8 cellular contexts compared by ENCODE assay signal in the genomic region with DNA sequence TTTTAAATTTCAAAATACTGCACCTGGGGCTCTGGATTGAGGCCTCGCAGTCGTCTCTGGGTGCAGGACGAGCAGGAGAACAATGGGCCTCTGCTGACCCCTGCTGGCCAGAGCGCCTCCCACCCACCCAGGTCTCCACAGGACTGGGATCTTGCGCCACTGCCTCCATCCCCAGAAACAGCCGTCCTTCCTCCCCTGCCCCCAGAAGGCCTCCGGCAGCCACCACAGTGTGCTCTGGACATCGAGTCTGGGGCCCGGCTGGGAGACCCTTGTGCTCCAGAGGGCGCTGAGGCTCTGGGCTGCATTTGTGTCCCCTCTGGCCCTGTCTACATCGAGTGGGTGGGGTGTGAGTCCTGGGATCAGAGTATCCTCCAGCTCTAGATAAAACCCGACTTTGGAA. TPM values are rescaled to one million over a fixed set of nuclear protein-coding genes. Genes with fewer than 3 reads are reported as not detected.
DNase-seq lines count a peak whose midpoint lies in the region; ATAC-seq and TF ChIP-seq lines count a peak whose summit lies in the region.

No MANE protein-coding gene starts in this region.

- H3K36me3 ChIP-seq in MG63 (no peaks in the 10 kb centered on the region), heart right ventricle (no peaks in the 10 kb centered on the region), psoas muscle (ENCODE audit: insufficient read depth in 1 of 2, low read depth in 1 of 2) (no peaks in the 10 kb centered on the region), vagina (no peaks in the 10 kb centered on the region)

- ATAC-seq in activated naive CD8-positive, alpha-beta T cell treated with anti-CD3 and anti-CD28 coated beads, Interleukin-2, amount 10 ng/mL, durations not matched to agents 7 days and 5 days (ENCODE audit: low read depth), result peak; percentile 92
- ATAC-seq in heart right ventricle (peak; percentile 89 to 96 (median 93)), psoas muscle (peak; percentile 94 to 98 (median 96)), GM18858 (IDR thresholded peaks at IDR 0.05; ENCODE audit: unreplicated experiment) (no peak)

- 12 to 13% methylated on average over 12 of the region's 12 CpGs for WGBS in heart right ventricle, 2 donors
- WGBS in psoas muscle, 3 donors, result 15 to 18% (median 15%) methylated on average over 12 of the region's 12 CpGs

- no peak overlapping the region for H3K27ac ChIP-seq in heart right ventricle
- H3K27ac ChIP-seq in psoas muscle, result no peak overlapping the region
- no peak overlapping the region for H3K27ac ChIP-seq in vagina

- intact Hi-C loops in heart right ventricle (cut with DNase I) (loop anchor here (1.0 to 5.0 kb wide), 15 partner anchors 44 to 284 kb away; a partner anchor contains a TSS), psoas muscle (cut with DNase I) (loop anchor here (1.0 to 10.0 kb wide), 7 partner anchors 64 to 284 kb away; no protein-coding TSS in a partner anchor), vagina (cut with DNase I) (loop anchor here (5.0 kb wide), 2 partner anchors 129 to 279 kb away; no protein-coding TSS in a partner anchor)

- TF ChIP-seq CTCF in GM12873 (IDR thresholded peaks at IDR 0.05; ENCODE audit: insufficient read depth, low read depth, low read length, missing control alignments) (peak; percentile 90), heart right ventricle (IDR thresholded peaks at IDR 0.05) (peak; percentile 82 to 94 (median 91)), psoas muscle (IDR thresholded peaks at IDR 0.05) (peak; percentile 91), vagina (IDR thresholded peaks at IDR 0.05) (peak; percentile 73 to 98 (median 83))

- H3K27me3 ChIP-seq in MG63 (no peaks in the 10 kb centered on the region), heart right ventricle (no peaks in the 10 kb centered on the region), psoas muscle (ENCODE audit: insufficient read depth in 3 of 3, low read length in 2 of 3) (no peaks in the 10 kb centered on the region), vagina (no peaks in the 10 kb centered on the region)

- H3K27me3 Mint-ChIP-seq in activated naive CD8-positive, alpha-beta T cell treated with anti-CD3 and anti-CD28 coated beads, Interleukin-2, amount 10 ng/mL, durations not matched to agents 7 days and 5 days, result peaks cover 2% of the 10 kb centered on the region

- H3K4me1 Mint-ChIP-seq in activated naive CD8-positive, alpha-beta T cell treated with anti-CD3 and anti-CD28 coated beads, Interleukin-2, amount 10 ng/mL, durations not matched to agents 7 days and 5 days, result peaks cover 4% of the 10 kb centered on the region

- POLR2A ChIA-PET in activated naive CD8-positive, alpha-beta T cell treated with anti-CD3 and anti-CD28 coated beads, Interleukin-2, amount 10 ng/mL, durations not matched to agents 7 days and 5 days (lab: Charles Lee), result no interaction called here

- no peak for TF ChIP-seq POLR2A in vagina (IDR thresholded peaks at IDR 0.05)

- no peaks in the 10 kb centered on the region for H3K9me3 ChIP-seq in MG63
- no peaks in the 10 kb centered on the region for H3K9me3 ChIP-seq in heart right ventricle
- H3K9me3 ChIP-seq in psoas muscle, result no peaks in the 10 kb centered on the region
- H3K9me3 ChIP-seq in vagina, result no peaks in the 10 kb centered on the region

- H3K4me3 ChIP-seq in MG63 (no peak overlapping the region), heart right ventricle (no peak overlapping the region), psoas muscle (no peak overlapping the region), vagina (no peak overlapping the region)

- peak; percentile 74 for DNase-seq in MG63
- DNase-seq in SW 1271 (lab: John Stamatoyannopoulos, UW), result peak; percentile 26 to 78
- DNase-seq in activated naive CD8-positive, alpha-beta T cell treated with anti-CD3 and anti-CD28 coated beads, Interleukin-2, amount 10 ng/mL, durations not matched to agents 7 days and 5 days, result peak; percentile 88
- DNase-seq in heart right ventricle, result peak; percentile 87 to 90
- peak; percentile 86 to 95 for DNase-seq in psoas muscle
- DNase-seq in vagina (ENCODE audit: extremely low spot score in 2 of 2), result no peak

- H3K27ac Mint-ChIP-seq in activated naive CD8-positive, alpha-beta T cell treated with anti-CD3 and anti-CD28 coated beads, Interleukin-2, amount 10 ng/mL, durations not matched to agents 7 days and 5 days, result no peak overlapping the region

- H3K4me1 ChIP-seq in heart right ventricle, result peaks cover 0 to 12% (median 8%) of the 10 kb centered on the region in 9 donors
- peaks cover 5% of the 10 kb centered on the region for H3K4me1 ChIP-seq in psoas muscle
- no peaks in the 10 kb centered on the region for H3K4me1 ChIP-seq in vagina

- no peak overlapping the region for H3K4me3 Mint-ChIP-seq in activated naive CD8-positive, alpha-beta T cell treated with anti-CD3 and anti-CD28 coated beads, Interleukin-2, amount 10 ng/mL, durations not matched to agents 7 days and 5 days

- no peaks in the 10 kb centered on the region for H3K9me3 Mint-ChIP-seq in activated naive CD8-positive, alpha-beta T cell treated with anti-CD3 and anti-CD28 coated beads, Interleukin-2, amount 10 ng/mL, durations not matched to agents 7 days and 5 days

- no peaks in the 10 kb centered on the region for H3K36me3 Mint-ChIP-seq in activated naive CD8-positive, alpha-beta T cell treated with anti-CD3 and anti-CD28 coated beads, Interleukin-2, amount 10 ng/mL, durations not matched to agents 7 days and 5 days

RNA-seq across cellular contexts. Expression of a gene that starts 6.7 kb away (rescaled TPM):
- not detected in 2 replicates for total RNA-seq in MG63 (2014; rRNA removed; shearing (Covaris generic); ENCODE audit: low replicate concordance)
- total RNA-seq in activated naive CD8-positive, alpha-beta T cell treated with anti-CD3 and anti-CD28 coated beads, Interleukin-2, amount 10 ng/mL, durations not matched to agents 7 days and 5 days, result under 1 TPM in 1 of 2 experiments, not detected in 1; 0.25 TPM
- total RNA-seq in heart right ventricle (under 1 TPM in 2 of 10 donors, not detected in 8; 0.22 to 0.30 TPM), psoas muscle (under 1 TPM in 1 of 4 donors, not detected in 3; 0.12 TPM), vagina (3.4 TPM)
- polyA plus RNA-seq in heart right ventricle (under 1 TPM; 0.59 to 0.65 TPM), psoas muscle (under 1 TPM; 0.43 to 0.64 (median 0.59) TPM)

RNA-seq across cellular contexts. Expression of a gene that starts 23.3 kb away (rescaled TPM):
- not detected in 2 replicates for total RNA-seq in MG63 (2014; rRNA removed; shearing (Covaris generic); ENCODE audit: low replicate concordance)
- 10 to 100 TPM; 26.0 to 28.5 TPM for total RNA-seq in activated naive CD8-positive, alpha-beta T cell treated with anti-CD3 and anti-CD28 coated beads, Interleukin-2, amount 10 ng/mL, durations not matched to agents 7 days and 5 days
- 100 to 1,000 TPM in 8 of 10 donors, 10 to 100 TPM in 2; 78.9 to 210 (median 150) TPM for total RNA-seq in heart right ventricle
- polyA plus RNA-seq in heart right ventricle, result 100 to 1,000 TPM in 1 of 2 donors, 10 to 100 TPM in 1; 40.0 to 226 TPM
- 100 to 1,000 TPM in 3 of 4 donors, 10 to 100 TPM in 1; 78.5 to 263 (median 184) TPM for total RNA-seq in psoas muscle
- polyA plus RNA-seq in psoas muscle, result 100 to 1,000 TPM; 154 to 276 (median 188) TPM
- total RNA-seq in vagina, result 26.5 TPM

RNA-seq across cellular contexts. Expression of a gene that starts 58.4 kb away (rescaled TPM):
- total RNA-seq in MG63 (2014; rRNA removed; shearing (Covaris generic); ENCODE audit: low replicate concordance), result 188 and 259 TPM in 2 replicates
- 10 to 100 TPM; 42.4 to 46.4 TPM for total RNA-seq in activated naive CD8-positive, alpha-beta T cell treated with anti-CD3 and anti-CD28 coated beads, Interleukin-2, amount 10 ng/mL, durations not matched to agents 7 days and 5 days
- 10 to 100 TPM; 24.0 to 32.8 (median 26.4) TPM for total RNA-seq in heart right ventricle
- 10 to 100 TPM; 33.8 to 37.0 TPM for polyA plus RNA-seq in heart right ventricle
- total RNA-seq in psoas muscle, result 10 to 100 TPM; 17.7 to 38.6 (median 30.8) TPM
- polyA plus RNA-seq in psoas muscle, result 10 to 100 TPM; 32.9 to 48.9 (median 39.7) TPM
- 54.3 TPM for total RNA-seq in vagina

Comparison
In these comparisons a context has a peak if more than half of its experiments do, and no peak if none do; other contexts are left out.
1. DNase-seq: peak in MG63 (single experiment), SW 1271 (2 of 2), activated naive CD8-positive, alpha-beta T cell treated with anti-CD3 and anti-CD28 coated beads, Interleukin-2, amount 10 ng/mL, durations not matched to agents 7 days and 5 days (single experiment), heart right ventricle (2 of 2) and psoas muscle (2 of 2); none in vagina (0 of 2).
2. RNA of a gene that starts 23.3 kb away (total RNA-seq): 78.5 to 263 TPM in psoas muscle, 78.9 to 210 TPM in heart right ventricle, 26.0 to 28.5 TPM in activated naive CD8-positive, alpha-beta T cell treated with anti-CD3 and anti-CD28 coated beads, Interleukin-2, amount 10 ng/mL, durations not matched to agents 7 days and 5 days and 26.5 TPM in vagina (single experiment); not detected in MG63; every median in the first group is over 10 times any median in the second.
3. Peak in every context shown above with its lines, with median percentiles within 50 percentile points of each other: CTCF ChIP-seq.